14 cellular contexts compared by ENCODE assay signal in the genomic region with DNA sequence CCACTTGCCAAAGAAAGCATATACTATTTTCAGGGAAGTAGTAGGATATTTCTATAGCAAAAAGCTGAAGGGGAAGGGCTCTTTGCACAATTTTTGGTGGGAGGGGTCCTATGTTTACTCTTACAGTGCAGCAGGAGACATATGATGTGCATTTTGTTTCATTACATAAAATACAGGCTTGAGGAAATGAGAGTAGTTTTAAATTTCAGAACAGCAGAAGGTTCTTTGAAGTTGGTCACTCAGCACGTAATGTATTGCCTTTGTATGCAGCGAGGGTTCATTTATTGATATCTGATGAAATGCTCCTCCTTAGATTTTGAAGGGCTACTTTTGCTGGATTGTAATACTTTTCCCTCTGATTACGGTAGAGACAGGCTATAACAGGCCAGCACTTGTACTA. TPM values are rescaled to one million over a fixed set of nuclear protein-coding genes. Genes with fewer than 3 reads are reported as not detected.
DNase-seq lines count a peak whose midpoint lies in the region; ATAC-seq and TF ChIP-seq lines count a peak whose summit lies in the region.
"Had no signal": no experiment of that assay in that cellular context is flagged by ENCODE, and none has a peak within 500 bp of the region (broad histone marks: within the 10 kb centered on the region; RNA-seq: fewer than 3 reads in every experiment).

No MANE protein-coding gene starts in this region.

- no peaks in the 10 kb centered on the region for H3K9me3 ChIP-seq in thyroid gland

- ATAC-seq in HG02884 (IDR thresholded peaks at IDR 0.05; ENCODE audit: unreplicated experiment) (no peak), GM19035 (IDR thresholded peaks at IDR 0.05; ENCODE audit: unreplicated experiment) (no peak)
- ATAC-seq: PC-3 had no signal

- H3K4me3 Mint-ChIP-seq in activated naive CD4-positive, alpha-beta T cell treated with anti-CD3 and anti-CD28 coated beads for 36 hours: peak overlapping the region; percentile 57
- peak overlapping the region; percentile 19 for H3K4me3 Mint-ChIP-seq in activated T-helper 2 cell treated with anti-CD3 and anti-CD28 coated beads, Interferon-gamma antibody, Interleukin-2, Interleukin-4, amounts not matched to agents 10 μg/mL and 5 μg/mL and 100 μg/mL, durations not matched to agents 14 hours and 24 hours and 36 hours (ENCODE audit: low read depth)
- H3K4me3 Mint-ChIP-seq in glutamatergic neuron (ENCODE audit: unreplicated experiment): no peak overlapping the region

- TF ChIP-seq POLR2A in thyroid gland (IDR thresholded peaks at IDR 0.05): no peak

- H3K4me3 ChIP-seq in thyroid gland (replicated peaks in 1 of 3): no peak overlapping the region

- peaks cover 3% of the 10 kb centered on the region for H3K9me3 Mint-ChIP-seq in activated naive CD4-positive, alpha-beta T cell treated with anti-CD3 and anti-CD28 coated beads for 36 hours
- H3K9me3 Mint-ChIP-seq in activated T-helper 2 cell treated with anti-CD3 and anti-CD28 coated beads, Interferon-gamma antibody, Interleukin-2, Interleukin-4, amounts not matched to agents 10 μg/mL and 5 μg/mL and 100 μg/mL, durations not matched to agents 14 hours and 24 hours and 36 hours: no peaks in the 10 kb centered on the region
- H3K9me3 Mint-ChIP-seq in glutamatergic neuron (ENCODE audit: unreplicated experiment): peaks cover 9% of the 10 kb centered on the region

- H3K4me1 Mint-ChIP-seq in activated naive CD4-positive, alpha-beta T cell treated with anti-CD3 and anti-CD28 coated beads for 36 hours (ENCODE audit: low read depth): peaks cover 55% of the 10 kb centered on the region
- H3K4me1 Mint-ChIP-seq in activated T-helper 2 cell treated with anti-CD3 and anti-CD28 coated beads, Interferon-gamma antibody, Interleukin-2, Interleukin-4, amounts not matched to agents 10 μg/mL and 5 μg/mL and 100 μg/mL, durations not matched to agents 14 hours and 24 hours and 36 hours (ENCODE audit: low read depth): peaks cover 48% of the 10 kb centered on the region
- peaks cover 4% of the 10 kb centered on the region for H3K4me1 Mint-ChIP-seq in glutamatergic neuron (ENCODE audit: low read depth, unreplicated experiment)

- H3K27ac ChIP-seq in thyroid gland: peak overlapping the region; percentile 46 to 80 (median 77)

- no peaks in the 10 kb centered on the region for H3K36me3 ChIP-seq in thyroid gland

- peaks cover 20 to 44% of the 10 kb centered on the region in 2 donors for H3K4me1 ChIP-seq in thyroid gland

- H3K27ac Mint-ChIP-seq in activated naive CD4-positive, alpha-beta T cell treated with anti-CD3 and anti-CD28 coated beads for 36 hours: peak overlapping the region; percentile 76
- H3K27ac Mint-ChIP-seq in activated T-helper 2 cell treated with anti-CD3 and anti-CD28 coated beads, Interferon-gamma antibody, Interleukin-2, Interleukin-4, amounts not matched to agents 10 μg/mL and 5 μg/mL and 100 μg/mL, durations not matched to agents 14 hours and 24 hours and 36 hours: peak overlapping the region; percentile 34
- peak overlapping the region; percentile 38 for H3K27ac Mint-ChIP-seq in glutamatergic neuron (ENCODE audit: unreplicated experiment)

- CTCF ChIA-PET in activated naive CD4-positive, alpha-beta T cell treated with anti-CD3 and anti-CD28 coated beads for 36 hours (lab: Charles Lee): interaction anchor here (1.1 to 2.5 kb wide), 2 partner anchors 17 to 18 kb away, joined by 3 to 8 read pairs; no protein-coding TSS in a partner anchor

- 78 to 90% methylated on average over 3 of the region's 3 CpGs for WGBS in thyroid gland, 2 donors

- H3K27me3 ChIP-seq in thyroid gland: no peaks in the 10 kb centered on the region

- H3K36me3 Mint-ChIP-seq in activated naive CD4-positive, alpha-beta T cell treated with anti-CD3 and anti-CD28 coated beads for 36 hours (ENCODE audit: low read depth): peaks cover 6% of the 10 kb centered on the region
- H3K36me3 Mint-ChIP-seq in activated T-helper 2 cell treated with anti-CD3 and anti-CD28 coated beads, Interferon-gamma antibody, Interleukin-2, Interleukin-4, amounts not matched to agents 10 μg/mL and 5 μg/mL and 100 μg/mL, durations not matched to agents 14 hours and 24 hours and 36 hours (ENCODE audit: low read depth): peaks cover 2% of the 10 kb centered on the region
- no peaks in the 10 kb centered on the region for H3K36me3 Mint-ChIP-seq in glutamatergic neuron (ENCODE audit: unreplicated experiment)

- no peak for DNase-seq in activated naive CD4-positive, alpha-beta T cell treated with anti-CD3 and anti-CD28 coated beads for 36 hours
- DNase-seq in activated naive CD4-positive, alpha-beta T cell (lab: John Stamatoyannopoulos, UW): no peak
- no peak for DNase-seq in activated T-helper 2 cell treated with anti-CD3 and anti-CD28 coated beads, Interferon-gamma antibody, Interleukin-2, Interleukin-4, amounts not matched to agents 10 μg/mL and 5 μg/mL and 100 μg/mL, durations not matched to agents 14 hours and 24 hours and 36 hours (ENCODE audit: low spot score)
- DNase-seq in glutamatergic neuron (no peak), thyroid gland (no peak)
- DNase-seq in stimulated activated CD4-positive, alpha-beta T cell treated with anti-CD3 and anti-CD28 coated beads, Interleukin-2, amount 100 ng/mL, for 24 hours: no peak
- DNase-seq: AML-193; GF-D8; KBM-7; NCI-H2029; PC-3; stimulated activated CD4-positive, alpha-beta T cell treated with anti-CD3 and anti-CD28 coated beads, Interleukin-12 subunit alpha, Interleukin-12 subunit beta, amount 100 ng/mL, for 4 hours had no signal

- H3K27me3 Mint-ChIP-seq in activated naive CD4-positive, alpha-beta T cell treated with anti-CD3 and anti-CD28 coated beads for 36 hours (ENCODE audit: low read depth): no peaks in the 10 kb centered on the region
- no peaks in the 10 kb centered on the region for H3K27me3 Mint-ChIP-seq in activated T-helper 2 cell treated with anti-CD3 and anti-CD28 coated beads, Interferon-gamma antibody, Interleukin-2, Interleukin-4, amounts not matched to agents 10 μg/mL and 5 μg/mL and 100 μg/mL, durations not matched to agents 14 hours and 24 hours and 36 hours (ENCODE audit: low read depth)
- no peaks in the 10 kb centered on the region for H3K27me3 Mint-ChIP-seq in glutamatergic neuron (ENCODE audit: unreplicated experiment)

- TF ChIP-seq CTCF in glutamatergic neuron (IDR thresholded peaks at IDR 0.05; ENCODE audit: partially characterized antibody, unreplicated experiment): no peak
- no peak for TF ChIP-seq CTCF in thyroid gland (IDR thresholded peaks at IDR 0.05)

- intact Hi-C loops in activated naive CD4-positive, alpha-beta T cell treated with anti-CD3 and anti-CD28 coated beads for 36 hours (cut with micrococcal nuclease): no loop called here
- intact Hi-C loops in activated T-helper 2 cell treated with anti-CD3 and anti-CD28 coated beads, Interferon-gamma antibody, Interleukin-2, Interleukin-4, amounts not matched to agents 10 μg/mL and 5 μg/mL and 100 μg/mL, durations not matched to agents 14 hours and 24 hours and 36 hours (cut with micrococcal nuclease): loop anchor here (10.0 kb wide), 2 partner anchors 661 to 871 kb away; a partner anchor contains a TSS
- intact Hi-C loops in thyroid gland (cut with DNase I): no loop called here

RNA-seq across cellular contexts. Expression of a gene that starts 3.1 kb away (rescaled TPM):
- total RNA-seq in activated naive CD4-positive, alpha-beta T cell treated with anti-CD3 and anti-CD28 coated beads for 36 hours: 10 to 100 TPM; 27.4 to 28.6 TPM
- 9.3 and 10.4 TPM in 2 replicates for total RNA-seq in activated T-helper 2 cell treated with anti-CD3 and anti-CD28 coated beads, Interferon-gamma antibody, Interleukin-2, Interleukin-4, amounts not matched to agents 10 μg/mL and 5 μg/mL and 100 μg/mL, durations not matched to agents 14 hours and 24 hours and 36 hours
- total RNA-seq in glutamatergic neuron (ENCODE audit: unreplicated experiment): 38.8 TPM
- total RNA-seq in thyroid gland: 10 to 100 TPM; 39.8 to 88.4 (median 48.1) TPM

RNA-seq across cellular contexts. Expression of a gene that starts 50.7 kb away (rescaled TPM):
- total RNA-seq in activated naive CD4-positive, alpha-beta T cell treated with anti-CD3 and anti-CD28 coated beads for 36 hours: 10 to 100 TPM; 18.5 to 19.4 TPM
- 30.6 and 31.0 TPM in 2 replicates for total RNA-seq in activated T-helper 2 cell treated with anti-CD3 and anti-CD28 coated beads, Interferon-gamma antibody, Interleukin-2, Interleukin-4, amounts not matched to agents 10 μg/mL and 5 μg/mL and 100 μg/mL, durations not matched to agents 14 hours and 24 hours and 36 hours
- total RNA-seq in glutamatergic neuron (ENCODE audit: unreplicated experiment) (98.9 TPM), thyroid gland (10 to 100 TPM; 33.6 to 54.7 (median 46.1) TPM)
